Comparison of ENCODE assay signal across 8 cellular contexts in the genomic region with DNA sequence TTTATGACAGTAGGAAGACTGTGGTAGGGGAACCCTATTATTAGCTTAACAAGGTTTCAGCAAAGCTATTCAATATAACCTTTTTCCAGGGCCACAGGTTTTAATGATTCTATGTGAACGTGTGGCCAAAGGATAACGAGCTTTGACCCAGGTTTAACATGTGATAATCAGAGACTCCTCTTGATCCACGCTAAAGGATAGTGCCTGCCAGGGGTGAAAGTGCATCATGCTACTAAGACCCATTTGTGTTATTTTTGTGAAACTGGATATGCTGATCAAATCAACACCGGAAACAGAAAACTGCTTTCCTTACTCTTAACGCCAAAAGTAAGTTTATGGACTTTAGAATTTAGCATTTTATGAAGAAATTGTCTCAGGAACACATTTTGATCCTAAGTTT. TPM values are rescaled to one million over a fixed set of nuclear protein-coding genes. Genes with fewer than 3 reads are reported as not detected.
DNase-seq lines count a peak whose midpoint lies in the region; ATAC-seq, FAIRE-seq and TF ChIP-seq lines count a peak whose summit lies in the region.

No MANE protein-coding gene starts in this region.

- H3K27me3 ChIP-seq in HCT116 (ENCODE audit: insufficient read depth, low read length) (no peaks in the 10 kb centered on the region), small intestine (ENCODE audit: control insufficient read depth in 2 of 2, insufficient read depth in 2 of 2, low read length in 2 of 2) (no peaks in the 10 kb centered on the region)

- TF ChIP-seq RAD21 in HCT116 (IDR thresholded peaks at IDR 0.05; ENCODE audit: low read depth): no peak

- DNase-seq in HCT116 (ENCODE audit: low read depth, low spot score) (no peak), glutamatergic neuron (no peak), small intestine (peak; percentile 77), anterior cingulate cortex (lab: John Stamatoyannopoulos, UW) (no peak), NCI-H345 (lab: John Stamatoyannopoulos, UW) (no peak), NCI-H1105 treated with DMSO at 0.1 percent for 48 hours (lab: John Stamatoyannopoulos, UW) (no peak)
- no peak for DNase-seq in stimulated activated CD4-positive, alpha-beta T cell treated with anti-CD3 and anti-CD28 coated beads, Interleukin-4, amount 100 ng/mL, for 1 hour

- BruUV-seq in HCT116 (replicated peaks; lab: Mats Ljungman, UMichigan): no TSS peak

- H3K9me3 ChIP-seq in HCT116 (ENCODE audit: control insufficient read depth in 1 of 2, insufficient read depth in 1 of 2, low read depth in 1 of 2, low read length in 2 of 2) (no peaks in the 10 kb centered on the region), small intestine (ENCODE audit: control insufficient read depth, low read depth) (no peaks in the 10 kb centered on the region)

- H3K36me3 Mint-ChIP-seq in glutamatergic neuron (ENCODE audit: unreplicated experiment): no peaks in the 10 kb centered on the region

- H3K4me1 ChIP-seq in HCT116 (ENCODE audit: control insufficient read depth in 1 of 2, insufficient read depth in 2 of 2, low read length in 2 of 2) (peaks cover 0 to 35% of the 10 kb centered on the region in 2 experiments; a peak in 3 of 4 replicates), small intestine (ENCODE audit: control insufficient read depth in 2 of 2, insufficient read depth in 1 of 2, low read depth in 1 of 2, low read length in 1 of 2) (peaks cover 0 to 9% of the 10 kb centered on the region in 2 donors)

- peak overlapping the region; percentile 91 for H3K4me2 ChIP-seq in HCT116 (ENCODE audit: low read length)

- peaks cover 19% of the 10 kb centered on the region for H3K79me2 ChIP-seq in HCT116 (ENCODE audit: insufficient read depth, low read length)

- H3K4me1 Mint-ChIP-seq in glutamatergic neuron (ENCODE audit: low read depth, unreplicated experiment): peaks cover 4% of the 10 kb centered on the region

- H3K27ac Mint-ChIP-seq in glutamatergic neuron (ENCODE audit: unreplicated experiment): no peak overlapping the region

- intact Hi-C loops in HCT116 (cut with micrococcal nuclease): no loop called here

- no peak overlapping the region for H2AFZ ChIP-seq in HCT116 (ENCODE audit: low read depth, low read length, poor library complexity, severe bottlenecking)

- no peaks in the 10 kb centered on the region for H4K20me1 ChIP-seq in HCT116 (ENCODE audit: insufficient read depth)

- no peak for TF ChIP-seq POLR2A in HCT116 (IDR thresholded peaks at IDR 0.05; ENCODE audit: borderline replicate concordance, extremely low read depth, insufficient read depth, insufficient read length)

- TF ChIP-seq CTCF in HCT116 (IDR thresholded peaks at IDR 0.05 in 2 of 3, conservative IDR thresholded peaks at IDR 0.05 in 1 of 3; ENCODE audit: borderline replicate concordance in 1 of 3, insufficient read depth in 1 of 3, low read depth in 2 of 3, low read length in 2 of 3) (no peak), WI38 (IDR thresholded peaks at IDR 0.05; ENCODE audit: low read depth, low read length) (no peak), glutamatergic neuron (IDR thresholded peaks at IDR 0.05; ENCODE audit: partially characterized antibody, unreplicated experiment) (no peak)

- peak overlapping the region; percentile 69 for H3K9ac ChIP-seq in HCT116 (ENCODE audit: low read length)

- CTCF ChIA-PET in HCT116 (lab: Charles Lee): interaction anchor here (0.8 to 2.3 kb wide), 3 partner anchors 192 to 319 kb away, joined by 4 to 10 read pairs (median 8); no protein-coding TSS in a partner anchor

- FAIRE-seq in small intestine (lab: Jason Lieb, UNC): no peak

- ATAC-seq in HCT116: no peak

- H3K27me3 Mint-ChIP-seq in glutamatergic neuron (ENCODE audit: unreplicated experiment): peaks cover 6% of the 10 kb centered on the region

- H3K36me3 ChIP-seq in HCT116 (ENCODE audit: control insufficient read depth in 1 of 2, insufficient read depth in 2 of 2, low read length in 2 of 2): no peaks in the 10 kb centered on the region
- H3K36me3 ChIP-seq in small intestine (ENCODE audit: control insufficient read depth in 2 of 2, insufficient read depth in 2 of 2, low read length in 2 of 2): no peaks in the 10 kb centered on the region

- no peaks in the 10 kb centered on the region for H3K9me2 ChIP-seq in HCT116 (ENCODE audit: insufficient read depth)

- RAD21 ChIA-PET in HCT116 (lab: Charles Lee; ENCODE audit: low non-redundant PET in 1 of 2, low total read pairs in 2 of 2, uncharacterized antibody in 2 of 2, unreplicated experiment in 2 of 2): no interaction called here

- H3K4me3 ChIP-seq in HCT116 (replicated peaks in 1 of 2; ENCODE audit: low read depth in 1 of 2, low read length in 2 of 2) (peak overlapping the region; percentile 65 to 89), WI38 (ENCODE audit: low read depth, low read length) (peak overlapping the region; percentile 75), small intestine (ENCODE audit: low read depth in 1 of 2, low read length in 2 of 2) (peak overlapping the region in 1 of 2 donors; percentile 50)

- peak overlapping the region; percentile 89 for H3K4me3 Mint-ChIP-seq in glutamatergic neuron (ENCODE audit: unreplicated experiment)

- H3K27ac ChIP-seq in HCT116 (ENCODE audit: low read depth, low read length): no peak overlapping the region
- peak overlapping the region; percentile 90 to 97 for H3K27ac ChIP-seq in small intestine (ENCODE audit: low read depth in 1 of 2, low read length in 1 of 2)

- H3K9me3 Mint-ChIP-seq in glutamatergic neuron (ENCODE audit: unreplicated experiment): peaks cover 4% of the 10 kb centered on the region

- WGBS in small intestine, 3 donors: 10 to 50% (median 35%) methylated on average over 5 of the region's 5 CpGs

- POLR2A ChIA-PET in HCT116 (lab: Charles Lee): interaction anchor here (0.9 kb wide), 1 partner anchor 212 kb away, joined by 3 read pairs; no protein-coding TSS in a partner anchor

TF ChIP-seq in HCT116, 20 proteins besides CTCF, POLR2A, EP300 and RAD21 (continues in another document):
- TF ChIP-seq FOSL1 (IDR thresholded peaks at IDR 0.05; ENCODE audit: low read depth): no peak
- no peak for TF ChIP-seq ZNF274 (IDR thresholded peaks at IDR 0.05; ENCODE audit: low read depth, low read length)
- TF ChIP-seq POLR2AphosphoS5 (IDR thresholded peaks at IDR 0.05; ENCODE audit: low read depth, low read length): no peak
- TF ChIP-seq CEBPB (IDR thresholded peaks at IDR 0.05; ENCODE audit: low read depth): no peak
- TF ChIP-seq ZBTB33 (IDR thresholded peaks at IDR 0.05; ENCODE audit: extremely low read depth, insufficient replicate concordance, low read length): no peak
- TF ChIP-seq EZH2 (IDR thresholded peaks at IDR 0.05): no peak
- no peak for TF ChIP-seq TCF7L2 (IDR thresholded peaks at IDR 0.05; ENCODE audit: borderline replicate concordance, extremely low read depth, insufficient read depth, insufficient read length)
- TF ChIP-seq REST (IDR thresholded peaks at IDR 0.05; ENCODE audit: low read depth): no peak
- TF ChIP-seq MAX (IDR thresholded peaks at IDR 0.05): no peak
- TF ChIP-seq ELF1 (IDR thresholded peaks at IDR 0.05; ENCODE audit: borderline replicate concordance, low read depth): no peak
- TF ChIP-seq ZFX (IDR thresholded peaks at IDR 0.05): no peak

RNA-seq across cellular contexts. Expression of gene TAOK3, which starts 0.9 kb away (rescaled TPM):
- 10.5 TPM for total RNA-seq in HCT116 (2021; ENCODE audit: unreplicated experiment)
- polyA plus RNA-seq in HCT116 (2012): 7.7 and 10.2 TPM in 2 replicates
- 13.1 TPM for total RNA-seq in glutamatergic neuron (ENCODE audit: unreplicated experiment)
- 10 to 100 TPM; 24.1 to 37.3 (median 33.8) TPM for polyA plus RNA-seq in small intestine

RNA-seq across cellular contexts. Expression of gene SUDS3, which starts 2.7 kb away (rescaled TPM):
- total RNA-seq in HCT116 (2021; ENCODE audit: unreplicated experiment) (32.3 TPM), glutamatergic neuron (ENCODE audit: unreplicated experiment) (32.5 TPM)
- polyA plus RNA-seq in HCT116 (2012): 10.9 and 14.0 TPM in 2 replicates
- 10 to 100 TPM in 2 of 3 donors, 1 to 10 TPM in 1; 8.4 to 15.9 (median 15.0) TPM for polyA plus RNA-seq in small intestine
